Comparison of ENCODE assay signal across 7 cellular contexts in the genomic region with DNA sequence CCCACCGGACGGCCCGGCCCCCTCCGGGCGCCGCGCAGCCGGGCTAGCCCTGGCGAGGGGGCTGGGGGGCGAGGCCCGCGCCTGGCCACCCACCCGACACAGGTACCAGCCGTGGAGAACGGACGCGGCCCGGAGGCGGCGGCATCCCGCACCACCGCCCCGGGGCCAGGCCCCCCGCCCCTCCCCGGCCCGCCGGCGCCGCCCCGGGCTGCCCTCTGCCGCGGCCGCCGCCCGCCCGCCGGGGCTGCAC. TPM values are rescaled to one million over a fixed set of nuclear protein-coding genes. Genes with fewer than 3 reads are reported as not detected.
DNase-seq lines count a peak whose midpoint lies in the region; ATAC-seq and TF ChIP-seq lines count a peak whose summit lies in the region.

No MANE protein-coding gene starts in this region.

- H3K27me3 ChIP-seq in ectodermal cell (ENCODE audit: control insufficient read depth, insufficient read depth, low read length, poor library complexity, severe bottlenecking) = no peaks in the 10 kb centered on the region
- no peaks in the 10 kb centered on the region for H3K27me3 ChIP-seq in sigmoid colon

- H3K4me3 ChIP-seq in ectodermal cell (ENCODE audit: insufficient read depth, low read depth, low read length) (peak overlapping the region; percentile 79), sigmoid colon (peak overlapping the region; percentile 81 to 92 (median 87))

- DNase-seq in sigmoid colon (no peak), NCI-H1417 treated with DMSO at 0.1 percent for 48 hours (lab: John Stamatoyannopoulos, UW) (no peak), GM13977 (ENCODE audit: low spot score) (no peak), GM10248 (ENCODE audit: extremely low spot score) (no peak)

- in situ Hi-C loops in GM13977 (cut with MboI; ENCODE audit: low pct_unique_long_range_greater_than_20kb, low sequenced_read_pairs, unreplicated experiment) = no loop called here

- intact Hi-C loops in sigmoid colon (cut with DNase I) = loop anchor here (1.0 to 10.0 kb wide), 3 partner anchors 58 to 394 kb away; no protein-coding TSS in a partner anchor

- H3K4me1 ChIP-seq in ectodermal cell (ENCODE audit: control insufficient read depth, insufficient read depth, low read length) (peaks cover 11% of the 10 kb centered on the region), sigmoid colon (peaks cover 0 to 65% (median 53%) of the 10 kb centered on the region in 4 donors)

- CTCF ChIA-PET in GM10248 (lab: Yijun Ruan, JAX) = interaction anchor here (0.7 to 3.7 kb wide), 14 partner anchors 10 to 109 kb away, joined by 3 to 18 read pairs (median 6); no protein-coding TSS in a partner anchor

- no peaks in the 10 kb centered on the region for H3K9me3 ChIP-seq in ectodermal cell (ENCODE audit: control insufficient read depth, low read length)
- no peaks in the 10 kb centered on the region for H3K9me3 ChIP-seq in sigmoid colon

- TF ChIP-seq EP300 in sigmoid colon (IDR thresholded peaks at IDR 0.05) = no peak

- POLR2A ChIA-PET in GM10248 (lab: Yijun Ruan, JAX) = interaction anchor here (1.1 kb wide), 1 partner anchor 23 kb away, joined by 3 read pairs; no protein-coding TSS in a partner anchor

- peak; percentile 17 for ATAC-seq in GM21360 (IDR thresholded peaks at IDR 0.05; ENCODE audit: unreplicated experiment)
- ATAC-seq in HG03520 (IDR thresholded peaks at IDR 0.05; ENCODE audit: unreplicated experiment) = peak; percentile 10

- no peak for TF ChIP-seq POLR2A in sigmoid colon (IDR thresholded peaks at IDR 0.05)

- H3K27ac ChIP-seq in ectodermal cell (ENCODE audit: insufficient read depth, low read depth, low read length, poor library complexity, severe bottlenecking) = peak overlapping the region; percentile 89
- peak overlapping the region; percentile 91 to 97 (median 96) for H3K27ac ChIP-seq in sigmoid colon

- WGBS in ectodermal cell, 2 experiments = 0% methylated on average over 37 of the region's 37 CpGs
- WGBS in sigmoid colon, 2 donors = 0 to 1% methylated on average over 37 of the region's 37 CpGs

- TF ChIP-seq CTCF in sigmoid colon (IDR thresholded peaks at IDR 0.05) = no peak
- no peak for TF ChIP-seq CTCF in GM13977 (IDR thresholded peaks at IDR 0.05; ENCODE audit: extremely low read depth, insufficient read depth, missing control alignments)
- TF ChIP-seq CTCF in GM10248 (IDR thresholded peaks at IDR 0.05; ENCODE audit: control extremely low read depth, extremely low read depth, low read depth, missing control alignments) = no peak

- no peaks in the 10 kb centered on the region for H3K36me3 ChIP-seq in ectodermal cell (ENCODE audit: control insufficient read depth, insufficient read depth, low read length)
- H3K36me3 ChIP-seq in sigmoid colon = peaks cover 0 to 6% (median 0%) of the 10 kb centered on the region in 4 donors

RNA-seq across cellular contexts. Expression of a gene that starts 0.4 kb away (rescaled TPM):
- polyA plus RNA-seq in ectodermal cell (2013, experiment 1 of 4) = 33.2 TPM
- polyA plus RNA-seq in ectodermal cell (2013, experiment 2 of 4) = 32.8 TPM
- polyA plus RNA-seq in ectodermal cell (2013, experiment 3 of 4) = 23.8 TPM
- 26.9 TPM for polyA plus RNA-seq in ectodermal cell (2013, experiment 4 of 4)
- 10 to 100 TPM; 30.8 to 72.0 (median 35.8) TPM for total RNA-seq in sigmoid colon
- polyA plus RNA-seq in sigmoid colon = 1 to 10 TPM; 5.4 to 9.8 (median 9.2) TPM
